In the genomic region with DNA sequence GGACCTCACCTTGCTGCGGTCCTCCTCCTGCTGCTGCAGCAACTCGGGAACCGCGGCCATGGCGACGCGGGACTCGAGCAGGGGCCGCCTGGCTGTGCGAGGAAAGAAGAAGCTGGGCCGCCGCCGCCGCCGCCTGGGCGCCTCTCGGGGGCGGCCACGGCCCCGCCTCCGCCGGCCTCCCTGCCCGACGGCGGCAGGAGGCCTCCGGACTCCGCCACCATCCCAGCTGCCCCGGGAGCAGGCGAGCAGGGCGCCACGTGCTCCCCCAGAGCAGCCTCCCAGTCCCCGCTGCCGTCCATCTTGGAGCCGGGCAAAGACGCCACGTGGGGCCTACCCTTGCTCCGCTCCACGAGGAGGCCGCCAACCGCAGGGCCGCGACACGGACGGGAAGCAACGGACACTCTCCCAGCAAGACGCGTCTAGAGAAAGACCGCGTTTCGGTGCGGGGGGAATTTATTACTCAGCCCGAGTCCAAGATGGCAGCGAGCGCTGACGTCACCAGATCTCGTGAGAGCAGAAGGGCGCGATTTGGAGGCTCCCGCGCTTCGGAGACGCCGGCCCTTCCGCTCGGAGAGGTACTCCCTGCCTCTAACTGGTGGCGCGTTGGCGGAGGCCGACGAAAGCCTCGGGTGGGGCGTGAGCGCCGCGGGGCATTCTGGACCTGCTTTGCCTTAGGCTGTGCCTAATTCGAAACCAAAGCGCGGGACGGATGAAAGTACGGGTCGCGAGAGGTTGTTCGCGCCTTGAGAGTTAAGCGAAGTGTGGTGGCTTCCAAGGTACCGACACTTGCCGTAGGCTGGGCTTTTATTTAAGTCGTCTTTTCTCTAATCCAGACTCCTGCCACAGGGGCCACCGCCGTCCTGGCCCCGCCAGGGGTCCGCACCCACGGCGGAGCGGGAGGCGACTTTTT, we compare ENCODE assay signal across 8 cellular contexts. TPM values are rescaled to one million over a fixed set of nuclear protein-coding genes. Genes with fewer than 3 reads are reported as not detected.
DNase-seq lines count a peak whose midpoint lies in the region; ATAC-seq and TF ChIP-seq lines count a peak whose summit lies in the region.

A gene with protein sequence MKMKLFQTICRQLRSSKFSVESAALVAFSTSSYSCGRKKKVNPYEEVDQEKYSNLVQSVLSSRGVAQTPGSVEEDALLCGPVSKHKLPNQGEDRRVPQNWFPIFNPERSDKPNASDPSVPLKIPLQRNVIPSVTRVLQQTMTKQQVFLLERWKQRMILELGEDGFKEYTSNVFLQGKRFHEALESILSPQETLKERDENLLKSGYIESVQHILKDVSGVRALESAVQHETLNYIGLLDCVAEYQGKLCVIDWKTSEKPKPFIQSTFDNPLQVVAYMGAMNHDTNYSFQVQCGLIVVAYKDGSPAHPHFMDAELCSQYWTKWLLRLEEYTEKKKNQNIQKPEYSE (plus strand): TSS at position 653 of the 910 bp plus-strand sequence. CDS start 842 bp downstream, outside the sequence.
Gene SNX5 (minus strand): TSS at position 429 of the 910 bp plus-strand sequence. CDS start 369 bp downstream, at position 60.

- H3K27me3 Mint-ChIP-seq in GM23338 (ENCODE audit: insufficient read depth, low read depth, poor library complexity) (peaks cover 16% of the 10 kb centered on the region), naive B cell (no peaks in the 10 kb centered on the region)
- H3K27me3 Mint-ChIP-seq in stimulated activated memory B cell treated with anti-CD40 and anti-IgM and Interleukin-4, amounts not matched to agents 10 μg/mL and 1 μg/mL and 100 μg/mL, for 72 hours, result no peaks in the 10 kb centered on the region

- peak within 1 kb of the TSS; percentile 24 for H2AFZ ChIP-seq in GM23338

- H4K20me1 ChIP-seq in DOHH2 (ENCODE audit: control insufficient read depth, insufficient read depth, low read depth, low read length), result peaks cover 30% of the 10 kb centered on the region
- peaks cover 44% of the 10 kb centered on the region for H4K20me1 ChIP-seq in GM23338 (replicated peaks; ENCODE audit: insufficient read depth)

- peaks cover 98% of the 10 kb centered on the region for H3K79me2 ChIP-seq in DOHH2 (ENCODE audit: control insufficient read depth, low read length)
- H3K79me2 ChIP-seq in GM23338 (replicated peaks; ENCODE audit: insufficient read depth), result peaks cover 96% of the 10 kb centered on the region

- peaks cover 63% of the 10 kb centered on the region for H3F3A ChIP-seq in DOHH2 (ENCODE audit: control insufficient read depth, insufficient read depth)
- H3F3A ChIP-seq in GM23338 (replicated peaks; ENCODE audit: low read depth), result 0 out of 2 replicates have a peak, but pooled peaks cover 3% of the 10 kb centered on the region

- H3K36me3 ChIP-seq in DOHH2 (ENCODE audit: control insufficient read depth, low read length) (peaks cover 86% of the 10 kb centered on the region), GM23338 (ENCODE audit: insufficient read depth) (no peaks in the 10 kb centered on the region; the same call in 1 of the 2 replicates)

- H3K27ac ChIP-seq in DOHH2 (ENCODE audit: low read depth, low read length), result peak within 1 kb of the TSS; percentile 86
- H3K27ac ChIP-seq in GM23338 (ENCODE audit: low read depth), result peak within 1 kb of the TSS; percentile 98

- H3K4me1 Mint-ChIP-seq in GM23338 (peaks cover 52% of the 10 kb centered on the region), naive B cell (peaks cover 56 to 77% (median 66%) of the 10 kb centered on the region in 3 donors)
- H3K4me1 Mint-ChIP-seq in stimulated activated memory B cell treated with anti-CD40 and anti-IgM and Interleukin-4, amounts not matched to agents 10 μg/mL and 1 μg/mL and 100 μg/mL, for 72 hours, result peaks cover 70% of the 10 kb centered on the region

- H3K4me2 ChIP-seq in DOHH2 (ENCODE audit: low read length) (peak within 1 kb of the TSS; percentile 93), GM23338 (peak within 1 kb of the TSS; percentile 92)

- H3K9me2 ChIP-seq in DOHH2 (replicated peaks; ENCODE audit: control insufficient read depth, low read length) (no peaks in the 10 kb centered on the region), GM23338 (ENCODE audit: insufficient read depth) (no peaks in the 10 kb centered on the region)

- ATAC-seq in GM23338 (peak; percentile 89), naive B cell (ENCODE audit: low read depth in 2 of 2) (peak; percentile 77 to 81)
- peak; percentile 94 for ATAC-seq in stimulated activated memory B cell treated with anti-CD40 and anti-IgM and Interleukin-4, amounts not matched to agents 10 μg/mL and 1 μg/mL and 100 μg/mL, for 72 hours

- peaks cover 78% of the 10 kb centered on the region for H3K36me3 Mint-ChIP-seq in GM23338 (ENCODE audit: low read depth)
- peaks cover 0 to 6% of the 10 kb centered on the region in 2 donors for H3K36me3 Mint-ChIP-seq in naive B cell
- H3K36me3 Mint-ChIP-seq in stimulated activated memory B cell treated with anti-CD40 and anti-IgM and Interleukin-4, amounts not matched to agents 10 μg/mL and 1 μg/mL and 100 μg/mL, for 72 hours, result peaks cover 44% of the 10 kb centered on the region

- H3K4me1 ChIP-seq in DOHH2 (ENCODE audit: control insufficient read depth, low read length), result peaks cover 36% of the 10 kb centered on the region
- H3K4me1 ChIP-seq in GM23338 (ENCODE audit: insufficient read depth), result peaks cover 61% of the 10 kb centered on the region

- H3K4me3 Mint-ChIP-seq in GM23338 (peak within 1 kb of the TSS; percentile 84), naive B cell (peak within 1 kb of the TSS; percentile 94 to 100 (median 97))
- peak within 1 kb of the TSS; percentile 94 for H3K4me3 Mint-ChIP-seq in stimulated activated memory B cell treated with anti-CD40 and anti-IgM and Interleukin-4, amounts not matched to agents 10 μg/mL and 1 μg/mL and 100 μg/mL, for 72 hours

- H3K4me3 ChIP-seq in DOHH2 (ENCODE audit: low read length) (peak within 1 kb of the TSS; percentile 86), GM23338 (peak within 1 kb of the TSS; percentile 70)

- DNase-seq in GM23338 (ENCODE audit: low spot score) (peak; percentile 99), LHCN-M2 (ENCODE audit: low read depth) (peak; percentile 99), RPMI8226 (peak; percentile 100), fibroblast of gingiva (ENCODE audit: low read depth) (peak; percentile 100), naive B cell (peak; percentile 99)
- DNase-seq in activated T-helper 1 cell treated with anti-CD3 and anti-CD28 coated beads, Interleukin-2, amount 50 U/mL, for 16 hours (ENCODE audit: low read depth in 1 of 2, low spot score in 1 of 2), result peak; percentile 96 to 99

- H3K9me3 Mint-ChIP-seq in GM23338 (peaks cover 5% of the 10 kb centered on the region; the same call in 2 of the 3 replicates), naive B cell (no peaks in the 10 kb centered on the region)
- no peaks in the 10 kb centered on the region for H3K9me3 Mint-ChIP-seq in stimulated activated memory B cell treated with anti-CD40 and anti-IgM and Interleukin-4, amounts not matched to agents 10 μg/mL and 1 μg/mL and 100 μg/mL, for 72 hours

- no peaks in the 10 kb centered on the region for H3K9me3 ChIP-seq in DOHH2 (ENCODE audit: control insufficient read depth, insufficient read depth, low read length)

- H3K27ac Mint-ChIP-seq in GM23338 (peak within 1 kb of the TSS; percentile 100), naive B cell (peak within 1 kb of the TSS; percentile 96 to 99 (median 98))
- peak within 1 kb of the TSS; percentile 100 for H3K27ac Mint-ChIP-seq in stimulated activated memory B cell treated with anti-CD40 and anti-IgM and Interleukin-4, amounts not matched to agents 10 μg/mL and 1 μg/mL and 100 μg/mL, for 72 hours

- H3K27me3 ChIP-seq in DOHH2 (ENCODE audit: control insufficient read depth, low read length), result no peaks in the 10 kb centered on the region
- H3K27me3 ChIP-seq in GM23338 (ENCODE audit: insufficient read depth), result no peaks in the 10 kb centered on the region

- no peak for TF ChIP-seq CTCF in DOHH2 (IDR thresholded peaks at IDR 0.05; ENCODE audit: low read depth, low read length, poor library complexity, severe bottlenecking)
- no peak for TF ChIP-seq CTCF in GM23338 (conservative IDR thresholded peaks at IDR 0.05; ENCODE audit: low read depth in 2 of 2)

TF ChIP-seq in GM23338, 12 proteins besides CTCF, POLR2A, EP300 and RAD21 (continues in another document):
- TF ChIP-seq STAT1 (IDR thresholded peaks at IDR 0.05; ENCODE audit: unreplicated experiment) (no peak), POLR2AphosphoS5 (IDR thresholded peaks at IDR 0.05; ENCODE audit: low read depth) (peak; percentile 95), CREB1 (CRISPR knock-in tag; IDR thresholded peaks at IDR 0.05; ENCODE audit: low read depth) (peak; percentile 97)
- TF ChIP-seq, protein P1, sequence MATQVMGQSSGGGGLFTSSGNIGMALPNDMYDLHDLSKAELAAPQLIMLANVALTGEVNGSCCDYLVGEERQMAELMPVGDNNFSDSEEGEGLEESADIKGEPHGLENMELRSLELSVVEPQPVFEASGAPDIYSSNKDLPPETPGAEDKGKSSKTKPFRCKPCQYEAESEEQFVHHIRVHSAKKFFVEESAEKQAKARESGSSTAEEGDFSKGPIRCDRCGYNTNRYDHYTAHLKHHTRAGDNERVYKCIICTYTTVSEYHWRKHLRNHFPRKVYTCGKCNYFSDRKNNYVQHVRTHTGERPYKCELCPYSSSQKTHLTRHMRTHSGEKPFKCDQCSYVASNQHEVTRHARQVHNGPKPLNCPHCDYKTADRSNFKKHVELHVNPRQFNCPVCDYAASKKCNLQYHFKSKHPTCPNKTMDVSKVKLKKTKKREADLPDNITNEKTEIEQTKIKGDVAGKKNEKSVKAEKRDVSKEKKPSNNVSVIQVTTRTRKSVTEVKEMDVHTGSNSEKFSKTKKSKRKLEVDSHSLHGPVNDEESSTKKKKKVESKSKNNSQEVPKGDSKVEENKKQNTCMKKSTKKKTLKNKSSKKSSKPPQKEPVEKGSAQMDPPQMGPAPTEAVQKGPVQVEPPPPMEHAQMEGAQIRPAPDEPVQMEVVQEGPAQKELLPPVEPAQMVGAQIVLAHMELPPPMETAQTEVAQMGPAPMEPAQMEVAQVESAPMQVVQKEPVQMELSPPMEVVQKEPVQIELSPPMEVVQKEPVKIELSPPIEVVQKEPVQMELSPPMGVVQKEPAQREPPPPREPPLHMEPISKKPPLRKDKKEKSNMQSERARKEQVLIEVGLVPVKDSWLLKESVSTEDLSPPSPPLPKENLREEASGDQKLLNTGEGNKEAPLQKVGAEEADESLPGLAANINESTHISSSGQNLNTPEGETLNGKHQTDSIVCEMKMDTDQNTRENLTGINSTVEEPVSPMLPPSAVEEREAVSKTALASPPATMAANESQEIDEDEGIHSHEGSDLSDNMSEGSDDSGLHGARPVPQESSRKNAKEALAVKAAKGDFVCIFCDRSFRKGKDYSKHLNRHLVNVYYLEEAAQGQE (IDR thresholded peaks at IDR 0.05; ENCODE audit: unreplicated experiment), result no peak

RNA-seq across cellular contexts. Expression of the first gene that starts in this region (rescaled TPM):
- 41.5 and 43.1 TPM in 2 replicates for total RNA-seq in GM23338 (2014; rRNA removed; shearing (Covaris generic))
- polyA plus RNA-seq in GM23338 (2016; fragmentation: Nextera tagmentation; extraction: Ambion mirVana) (55.2 and 56.9 TPM in 2 replicates), naive B cell (ENCODE audit: low read depth in 6 of 6) (10 to 100 TPM; 16.3 to 99.1 (median 43.2) TPM)
- 29.3 and 42.6 TPM in 2 replicates for total RNA-seq in LHCN-M2 (2014; rRNA removed)
- polyA plus RNA-seq in LHCN-M2 (2012), result 16.3 TPM

RNA-seq across cellular contexts. Expression of gene SNX5, which starts in this region (rescaled TPM):
- total RNA-seq in GM23338 (2014; rRNA removed; shearing (Covaris generic)), result 269 and 287 TPM in 2 replicates
- 154 and 167 TPM in 2 replicates for polyA plus RNA-seq in GM23338 (2016; fragmentation: Nextera tagmentation; extraction: Ambion mirVana)
- 116 and 132 TPM in 2 replicates for total RNA-seq in LHCN-M2 (2014; rRNA removed)
- 57.3 TPM for polyA plus RNA-seq in LHCN-M2 (2012)
- polyA plus RNA-seq in naive B cell (ENCODE audit: low read depth in 6 of 6), result 100 to 1,000 TPM; 102 to 151 (median 122) TPM

Comparison
In these comparisons a context has a peak if more than half of its experiments do, and no peak if none do; other contexts are left out.
1. Peak in every context shown above with its lines: DNase-seq, ATAC-seq, H3K4me3 ChIP-seq and H3K27ac ChIP-seq.